19 cellular contexts compared by ENCODE assay signal in the genomic region with DNA sequence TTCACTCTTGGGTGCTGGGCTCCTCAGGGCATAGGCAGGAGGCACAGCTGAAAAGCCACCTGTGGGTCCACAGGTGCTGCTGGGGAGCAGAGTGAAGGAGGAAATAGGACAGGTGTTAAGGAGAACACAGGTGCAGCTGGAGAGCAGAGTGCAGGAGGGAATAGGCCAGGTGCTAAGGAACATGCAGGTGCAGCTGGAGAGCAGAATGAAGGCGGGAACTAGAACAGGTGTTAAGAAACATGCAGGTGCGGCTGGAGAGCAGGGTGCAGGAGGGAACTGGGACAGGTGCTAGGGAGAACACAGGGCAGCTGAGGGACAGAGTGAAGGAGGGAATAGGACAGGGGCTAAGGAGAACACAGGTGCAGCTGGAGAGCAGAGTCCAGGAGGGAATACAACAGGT. TPM values are rescaled to one million over a fixed set of nuclear protein-coding genes. Genes with fewer than 3 reads are reported as not detected.
DNase-seq lines count a peak whose midpoint lies in the region; ATAC-seq and TF ChIP-seq lines count a peak whose summit lies in the region.
"Had no signal": no experiment of that assay in that cellular context is flagged by ENCODE, and none has a peak within 500 bp of the region (broad histone marks: within the 10 kb centered on the region; RNA-seq: fewer than 3 reads in every experiment).

No MANE protein-coding gene starts in this region.

- peak; percentile 21 for ATAC-seq in foreskin keratinocyte
- no peak for ATAC-seq in HG03354 (IDR thresholded peaks at IDR 0.05; ENCODE audit: poor library complexity, severe bottlenecking, unreplicated experiment)
- ATAC-seq in Right ventricle myocardium inferior = no peak
- no peak for ATAC-seq in HG03439 (IDR thresholded peaks at IDR 0.05; ENCODE audit: unreplicated experiment)
- ATAC-seq: activated CD8-positive, alpha-beta T cell treated with anti-CD3 and anti-CD28 coated beads for 36 hours; left lung; naive thymus-derived CD8-positive, alpha-beta T cell; stimulated activated effector memory CD8-positive, alpha-beta T cell treated with anti-CD3 and anti-CD28 coated beads, Interleukin-12 subunit alpha, Interleukin-12 subunit beta, amount 100 ng/mL, for 72 hours had no signal

- peaks cover 5% of the 10 kb centered on the region for H3K4me1 ChIP-seq in foreskin keratinocyte
- H3K4me1 ChIP-seq: left lung, parathyroid adenoma had no signal

- intact Hi-C loops in Right ventricle myocardium inferior (cut with DNase I) = no loop called here

- DNase-seq in DMS53 treated with DMSO at 0.1 percent for 48 hours (lab: John Stamatoyannopoulos, UW; ENCODE audit: unreplicated experiment) (peak; percentile 98), NCI-H146 (lab: John Stamatoyannopoulos, UW) (peak; percentile 56), NCI-H2196 treated with DMSO at 0.1 percent for 48 hours (lab: John Stamatoyannopoulos, UW; ENCODE audit: unreplicated experiment) (peak; percentile 10), foreskin keratinocyte (no peak), Right ventricle myocardium inferior (ENCODE audit: missing footprints) (no peak)
- no peak for DNase-seq in stimulated activated CD8-positive, alpha-beta memory T cell treated with anti-CD3 and anti-CD28 coated beads, Interleukin-4, amount 100 ng/mL, for 48 hours
- DNase-seq: activated CD4-positive, CD25-positive, alpha-beta regulatory T cell; activated CD8-positive, alpha-beta T cell treated with anti-CD3 and anti-CD28 coated beads for 36 hours; activated effector memory CD4-positive, alpha-beta T cell treated with anti-CD3 and anti-CD28 coated beads, Interleukin-2, amount 50 U/mL, for 16 hours; activated T-cell treated with anti-CD3 and anti-CD28 coated beads for 4 hours; effector CD4-positive, alpha-beta T cell; left lung; naive thymus-derived CD8-positive, alpha-beta T cell; T1000 had no signal

- H3K27ac ChIP-seq in foreskin keratinocyte = no peak overlapping the region
- H3K27ac ChIP-seq: C4-2B, left lung, parathyroid adenoma had no signal

- peaks cover 38% of the 10 kb centered on the region for H3K27me3 ChIP-seq in foreskin keratinocyte

- no peak for TF ChIP-seq CTCF in foreskin keratinocyte (conservative IDR thresholded peaks at IDR 0.05)

RNA-seq across cellular contexts. Expression of a gene that starts 43.8 kb away (rescaled TPM):
- total RNA-seq in foreskin keratinocyte (not detected in 2 replicates), Right ventricle myocardium inferior (not detected)
- not detected in 2 replicates for polyA plus RNA-seq in foreskin keratinocyte
- total RNA-seq: activated CD8-positive, alpha-beta T cell treated with anti-CD3 and anti-CD28 coated beads for 36 hours; naive thymus-derived CD8-positive, alpha-beta T cell had no signal
- polyA plus RNA-seq: naive thymus-derived CD8-positive, alpha-beta T cell had no signal

Comparison
In these comparisons a context has a peak if more than half of its experiments do, and no peak if none do; other contexts are left out.
1. DNase-seq: peak in DMS53 treated with DMSO at 0.1 percent for 48 hours (single experiment), NCI-H146 (single experiment) and NCI-H2196 treated with DMSO at 0.1 percent for 48 hours (single experiment); none in foreskin keratinocyte (0 of 2), stimulated activated CD8-positive, alpha-beta memory T cell treated with anti-CD3 and anti-CD28 coated beads, Interleukin-4, amount 100 ng/mL, for 48 hours (single experiment) and Right ventricle myocardium inferior (single experiment).